In genomic region chr17:30812218-30813177, GRCh38 we compare ENCODE assay signal across 11 cellular contexts. TPM values are rescaled to one million over a fixed set of nuclear protein-coding genes. Genes with fewer than 3 reads are reported as not detected.
DNase-seq lines count a peak whose midpoint lies in the region; ATAC-seq and TF ChIP-seq lines count a peak whose summit lies in the region.
"Had no signal": no experiment of that assay in that cellular context is flagged by ENCODE, and none has a peak within 500 bp of the region (broad histone marks: within the 10 kb centered on the region; RNA-seq: fewer than 3 reads in every experiment).

No MANE protein-coding gene starts in this region.

- H3K4me1 Mint-ChIP-seq in CD8-positive, alpha-beta T cell (ENCODE audit: low read depth): peaks cover 54% of the 10 kb centered on the region

- CTCF ChIA-PET in CD8-positive, alpha-beta T cell (lab: Charles Lee): interaction anchor here (12.1 kb wide), 1 partner anchor 12 kb away, joined by 220 read pairs; the partner anchor contains the start of gene CRLF3

- peak overlapping the region; percentile 65 for H3K4me3 Mint-ChIP-seq in CD8-positive, alpha-beta T cell

- no peaks in the 10 kb centered on the region for H3K9me3 ChIP-seq in CD8-positive, alpha-beta T cell (ENCODE audit: low read length)
- no peaks in the 10 kb centered on the region for H3K9me3 ChIP-seq in Loucy (ENCODE audit: insufficient read depth, low read depth, low read length)
- no peaks in the 10 kb centered on the region for H3K9me3 ChIP-seq in ascending aorta
- no peaks in the 10 kb centered on the region for H3K9me3 ChIP-seq in mucosa of descending colon
- H3K9me3 ChIP-seq: heart left ventricle had no signal

- H3K4me3 ChIP-seq in CD8-positive, alpha-beta T cell (ENCODE audit: low read depth, low read length): no peak overlapping the region
- H3K4me3 ChIP-seq in Loucy (ENCODE audit: low read length, poor library complexity, severe bottlenecking) (no peak overlapping the region), ascending aorta (no peak overlapping the region), mucosa of descending colon (no peak overlapping the region)
- H3K4me3 ChIP-seq: heart left ventricle had no signal

- no peaks in the 10 kb centered on the region for H4K20me1 ChIP-seq in Loucy (ENCODE audit: insufficient read depth, low read length, poor library complexity, severe bottlenecking)

- H3K27me3 Mint-ChIP-seq in CD8-positive, alpha-beta T cell (ENCODE audit: low read depth): no peaks in the 10 kb centered on the region

- no peak for ATAC-seq in CD8-positive, alpha-beta T cell
- ATAC-seq in mucosa of descending colon (peak; percentile 20), HG02970 (IDR thresholded peaks at IDR 0.05; ENCODE audit: low FRiP score, unreplicated experiment) (no peak), GM18861 (IDR thresholded peaks at IDR 0.05; ENCODE audit: unreplicated experiment) (no peak)

- intact Hi-C loops in CD8-positive, alpha-beta T cell (cut with DNase I, micrococcal nuclease): loop anchor here in 1 of 2 experiments (5.0 kb wide), 1 partner anchor 505 kb away; no protein-coding TSS in a partner anchor
- intact Hi-C loops in ascending aorta (cut with DNase I) (no loop called here), mucosa of descending colon (cut with DNase I, micrococcal nuclease) (no loop called here)

- peaks cover 74% of the 10 kb centered on the region for H3K79me2 ChIP-seq in Loucy (ENCODE audit: insufficient read depth, low read length)

- H3K27ac ChIP-seq in CD8-positive, alpha-beta T cell (ENCODE audit: low read depth, low read length): peak overlapping the region; percentile 16
- H3K27ac ChIP-seq in ascending aorta: peak overlapping the region; percentile 39 to 44

- H3K36me3 Mint-ChIP-seq in CD8-positive, alpha-beta T cell: peaks cover 38% of the 10 kb centered on the region

- H3K27me3 ChIP-seq in CD8-positive, alpha-beta T cell (ENCODE audit: insufficient read depth, low read length): no peaks in the 10 kb centered on the region
- H3K27me3 ChIP-seq in Loucy (ENCODE audit: insufficient read depth, low read length, poor library complexity, severe bottlenecking) (no peaks in the 10 kb centered on the region), ascending aorta (no peaks in the 10 kb centered on the region)
- H3K27me3 ChIP-seq: heart left ventricle had no signal

- H3K36me3 ChIP-seq in CD8-positive, alpha-beta T cell (ENCODE audit: insufficient read depth, low read length): no peaks in the 10 kb centered on the region
- H3K36me3 ChIP-seq in Loucy (ENCODE audit: insufficient read depth, low read length) (no peaks in the 10 kb centered on the region; the same call in none of the 2 replicates), ascending aorta (peaks cover 0 to 6% of the 10 kb centered on the region in 2 donors), mucosa of descending colon (ENCODE audit: low read depth) (no peaks in the 10 kb centered on the region)

- no peaks in the 10 kb centered on the region for H3K9me3 Mint-ChIP-seq in CD8-positive, alpha-beta T cell

- DNase-seq in CD8-positive, alpha-beta T cell: peak in 1 of 7 experiments; percentile 47
- DNase-seq in ascending aorta (ENCODE audit: low spot score in 2 of 2) (no peak), mucosa of descending colon (no peak), GDM1 (lab: John Stamatoyannopoulos, UW) (no peak), NCI-H226 (no peak)
- DNase-seq: activated gamma-delta T cell, heart left ventricle, occipital lobe had no signal

- no peaks in the 10 kb centered on the region for H3K9me2 ChIP-seq in Loucy (replicated peaks; ENCODE audit: low read depth, low read length)

- H3K4me2 ChIP-seq in Loucy (ENCODE audit: low read depth, low read length, poor library complexity, severe bottlenecking): peak overlapping the region; percentile 14

- H3F3A ChIP-seq in Loucy (ENCODE audit: low read depth): peaks cover 8% of the 10 kb centered on the region

- no peak overlapping the region for H2AFZ ChIP-seq in Loucy (ENCODE audit: low read length)

- TF ChIP-seq CTCF in CD8-positive, alpha-beta T cell (IDR thresholded peaks at IDR 0.05): no peak
- no peak for TF ChIP-seq CTCF in Loucy (conservative IDR thresholded peaks at IDR 0.05; ENCODE audit: low read length)
- no peak for TF ChIP-seq CTCF in ascending aorta (IDR thresholded peaks at IDR 0.05)
- no peak for TF ChIP-seq CTCF in mucosa of descending colon (IDR thresholded peaks at IDR 0.05)

- no peak overlapping the region for H3K9ac ChIP-seq in Loucy (ENCODE audit: low read depth, low read length, poor library complexity, severe bottlenecking)

- H3K4me1 ChIP-seq in CD8-positive, alpha-beta T cell (ENCODE audit: insufficient read depth, low read length): peaks cover 56% of the 10 kb centered on the region
- peaks cover 32% of the 10 kb centered on the region for H3K4me1 ChIP-seq in Loucy (ENCODE audit: insufficient read depth, low read length, poor library complexity, severe bottlenecking)
- H3K4me1 ChIP-seq in ascending aorta: peaks cover 0 to 6% of the 10 kb centered on the region in 2 donors
- H3K4me1 ChIP-seq in mucosa of descending colon (ENCODE audit: low read depth): peaks cover 8% of the 10 kb centered on the region

- peak overlapping the region; percentile 95 for H3K27ac Mint-ChIP-seq in CD8-positive, alpha-beta T cell

- POLR2A ChIA-PET in CD8-positive, alpha-beta T cell (lab: Charles Lee): interaction anchor here (0.5 to 7.6 kb wide), 2 partner anchors 10 to 28 kb away, joined by 3 to 168 read pairs; partner anchors contain the start of gene CRLF3

RNA-seq across cellular contexts. Expression of gene CRLF3, which starts 12.0 kb away (rescaled TPM):
- 10 to 100 TPM; 60.5 to 60.7 TPM for total RNA-seq in CD8-positive, alpha-beta T cell
- total RNA-seq in ascending aorta (10.0 TPM), mucosa of descending colon (10 to 100 TPM; 13.7 to 17.9 (median 13.8) TPM)

RNA-seq across cellular contexts. Expression of gene ATAD5, which starts 19.3 kb away (rescaled TPM):
- 1 to 10 TPM; 3.6 to 3.8 TPM for total RNA-seq in CD8-positive, alpha-beta T cell
- total RNA-seq in ascending aorta (under 0.01 TPM), mucosa of descending colon (1 to 10 TPM; 1.5 to 5.7 (median 2.4) TPM)
